1 cellular context compared by ENCODE assay signal in genomic region chr1:161766102-161766981, GRCh38.
TF ChIP-seq lines count a peak whose summit lies in the region.

Gene ATF6 (plus strand): TSS chr1:161766320. CDS start chr1:161766361, 41 bp downstream.

TF ChIP-seq in HEK293, 187 proteins besides CTCF, POLR2A, EP300 and RAD21 (continued from another document and continues in another):
- TF ChIP-seq, protein P1, sequence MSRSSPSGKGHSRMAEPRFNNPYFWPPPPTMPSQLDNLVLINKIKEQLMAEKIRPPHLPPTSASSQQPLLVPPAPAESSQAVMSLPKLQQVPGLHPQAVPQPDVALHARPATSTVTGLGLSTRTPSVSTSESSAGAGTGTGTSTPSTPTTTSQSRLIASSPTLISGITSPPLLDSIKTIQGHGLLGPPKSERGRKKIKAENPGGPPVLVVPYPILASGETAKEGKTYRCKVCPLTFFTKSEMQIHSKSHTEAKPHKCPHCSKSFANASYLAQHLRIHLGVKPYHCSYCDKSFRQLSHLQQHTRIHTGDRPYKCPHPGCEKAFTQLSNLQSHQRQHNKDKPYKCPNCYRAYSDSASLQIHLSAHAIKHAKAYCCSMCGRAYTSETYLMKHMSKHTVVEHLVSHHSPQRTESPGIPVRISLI (tag by site-specific recombination; IDR thresholded peaks at IDR 0.05) = no peak
- TF ChIP-seq ZNF792 (tag by site-specific recombination; IDR thresholded peaks at IDR 0.05) = no peak
- TF ChIP-seq, protein P2, sequence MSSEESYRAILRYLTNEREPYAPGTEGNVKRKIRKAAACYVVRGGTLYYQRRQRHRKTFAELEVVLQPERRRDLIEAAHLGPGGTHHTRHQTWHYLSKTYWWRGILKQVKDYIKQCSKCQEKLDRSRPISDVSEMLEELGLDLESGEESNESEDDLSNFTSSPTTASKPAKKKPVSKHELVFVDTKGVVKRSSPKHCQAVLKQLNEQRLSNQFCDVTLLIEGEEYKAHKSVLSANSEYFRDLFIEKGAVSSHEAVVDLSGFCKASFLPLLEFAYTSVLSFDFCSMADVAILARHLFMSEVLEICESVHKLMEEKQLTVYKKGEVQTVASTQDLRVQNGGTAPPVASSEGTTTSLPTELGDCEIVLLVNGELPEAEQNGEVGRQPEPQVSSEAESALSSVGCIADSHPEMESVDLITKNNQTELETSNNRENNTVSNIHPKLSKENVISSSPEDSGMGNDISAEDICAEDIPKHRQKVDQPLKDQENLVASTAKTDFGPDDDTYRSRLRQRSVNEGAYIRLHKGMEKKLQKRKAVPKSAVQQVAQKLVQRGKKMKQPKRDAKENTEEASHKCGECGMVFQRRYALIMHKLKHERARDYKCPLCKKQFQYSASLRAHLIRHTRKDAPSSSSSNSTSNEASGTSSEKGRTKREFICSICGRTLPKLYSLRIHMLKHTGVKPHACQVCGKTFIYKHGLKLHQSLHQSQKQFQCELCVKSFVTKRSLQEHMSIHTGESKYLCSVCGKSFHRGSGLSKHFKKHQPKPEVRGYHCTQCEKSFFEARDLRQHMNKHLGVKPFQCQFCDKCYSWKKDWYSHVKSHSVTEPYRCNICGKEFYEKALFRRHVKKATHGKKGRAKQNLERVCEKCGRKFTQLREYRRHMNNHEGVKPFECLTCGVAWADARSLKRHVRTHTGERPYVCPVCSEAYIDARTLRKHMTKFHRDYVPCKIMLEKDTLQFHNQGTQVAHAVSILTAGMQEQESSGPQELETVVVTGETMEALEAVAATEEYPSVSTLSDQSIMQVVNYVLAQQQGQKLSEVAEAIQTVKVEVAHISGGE (tag by site-specific recombination; conservative IDR thresholded peaks at IDR 0.05; ENCODE audit: low read depth) = peak; percentile 98
- TF ChIP-seq IKZF3 (tag by site-specific recombination; IDR thresholded peaks at IDR 0.05) = peak; percentile 96
- TF ChIP-seq ZNF23 (tag by site-specific recombination; IDR thresholded peaks at IDR 0.05; ENCODE audit: borderline replicate concordance) = no peak
- no peak for TF ChIP-seq ZNF19 (tag by site-specific recombination; IDR thresholded peaks at IDR 0.05; ENCODE audit: low read depth)
- no peak for TF ChIP-seq ZNF140 (tag by site-specific recombination; IDR thresholded peaks at IDR 0.05)
- peak; percentile 50; the same call in 1 of the 2 replicates for TF ChIP-seq SP3 (tag by site-specific recombination; IDR thresholded peaks at IDR 0.05)
- TF ChIP-seq, protein P3, sequence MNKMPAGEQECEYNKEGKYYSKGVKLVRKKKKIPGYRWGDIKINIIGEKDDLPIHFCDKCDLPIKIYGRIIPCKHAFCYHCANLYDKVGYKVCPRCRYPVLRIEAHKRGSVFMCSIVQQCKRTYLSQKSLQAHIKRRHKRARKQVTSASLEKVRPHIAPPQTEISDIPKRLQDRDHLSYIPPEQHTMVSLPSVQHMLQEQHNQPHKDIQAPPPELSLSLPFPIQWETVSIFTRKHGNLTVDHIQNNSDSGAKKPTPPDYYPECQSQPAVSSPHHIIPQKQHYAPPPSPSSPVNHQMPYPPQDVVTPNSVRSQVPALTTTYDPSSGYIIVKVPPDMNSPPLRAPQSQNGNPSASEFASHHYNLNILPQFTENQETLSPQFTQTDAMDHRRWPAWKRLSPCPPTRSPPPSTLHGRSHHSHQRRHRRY (tag by site-specific recombination; IDR thresholded peaks at IDR 0.05) = no peak
- TF ChIP-seq MZF1 (tag by site-specific recombination; IDR thresholded peaks at IDR 0.05; ENCODE audit: borderline replicate concordance) = 0 out of 2 replicates have a peak, but pooled peaks have one; percentile 8
- no peak for TF ChIP-seq ZNF133 (tag by site-specific recombination; IDR thresholded peaks at IDR 0.05)
- no peak for TF ChIP-seq ZNF112 (tag by site-specific recombination; IDR thresholded peaks at IDR 0.05)
- peak; percentile 47; the same call in 1 of the 2 replicates for TF ChIP-seq ZBTB10 (tag by site-specific recombination; IDR thresholded peaks at IDR 0.05)
- no peak for TF ChIP-seq OSR2 (tag by site-specific recombination; IDR thresholded peaks at IDR 0.05)
- TF ChIP-seq ZEB2 (tag by site-specific recombination; IDR thresholded peaks at IDR 0.05) = peak; percentile 52
- no peak for TF ChIP-seq ZNF701 (tag by site-specific recombination; IDR thresholded peaks at IDR 0.05)
- TF ChIP-seq ZNF623 (tag by site-specific recombination; IDR thresholded peaks at IDR 0.05) = no peak
- TF ChIP-seq ZNF292 (tag by site-specific recombination; IDR thresholded peaks at IDR 0.05; ENCODE audit: borderline replicate concordance, low read depth) = no peak
- no peak for TF ChIP-seq TCF7L2 (IDR thresholded peaks at IDR 0.05; ENCODE audit: borderline replicate concordance, low read depth, low read length)
- peak; percentile 32; the same call in 1 of the 2 replicates for TF ChIP-seq ZNF580 (tag by site-specific recombination; IDR thresholded peaks at IDR 0.05)
- no peak for TF ChIP-seq ZNF548 (tag by site-specific recombination; IDR thresholded peaks at IDR 0.05)
- peak; percentile 86 for TF ChIP-seq ZNF335 (tag by site-specific recombination; conservative IDR thresholded peaks at IDR 0.05)
- peak; percentile 76 for TF ChIP-seq ZNF639 (tag by site-specific recombination; IDR thresholded peaks at IDR 0.05)
- TF ChIP-seq ZNF175 (tag by site-specific recombination; IDR thresholded peaks at IDR 0.05) = no peak
- TF ChIP-seq ZBTB49 (tag by site-specific recombination; IDR thresholded peaks at IDR 0.05; ENCODE audit: low read depth) = no peak
- TF ChIP-seq YY2 (tag by site-specific recombination; IDR thresholded peaks at IDR 0.05) = no peak
- no peak for TF ChIP-seq ZNF239 (tag by site-specific recombination; IDR thresholded peaks at IDR 0.05)
- no peak for TF ChIP-seq BCL11B (tag by site-specific recombination; IDR thresholded peaks at IDR 0.05; ENCODE audit: low read depth)
- no peak for TF ChIP-seq ZNF621 (tag by site-specific recombination; IDR thresholded peaks at IDR 0.05)
- TF ChIP-seq ZNF529 (tag by site-specific recombination; IDR thresholded peaks at IDR 0.05; ENCODE audit: insufficient replicate concordance) = no peak
- no peak for TF ChIP-seq ZNF843 (tag by site-specific recombination; IDR thresholded peaks at IDR 0.05)
- TF ChIP-seq, protein P4, sequence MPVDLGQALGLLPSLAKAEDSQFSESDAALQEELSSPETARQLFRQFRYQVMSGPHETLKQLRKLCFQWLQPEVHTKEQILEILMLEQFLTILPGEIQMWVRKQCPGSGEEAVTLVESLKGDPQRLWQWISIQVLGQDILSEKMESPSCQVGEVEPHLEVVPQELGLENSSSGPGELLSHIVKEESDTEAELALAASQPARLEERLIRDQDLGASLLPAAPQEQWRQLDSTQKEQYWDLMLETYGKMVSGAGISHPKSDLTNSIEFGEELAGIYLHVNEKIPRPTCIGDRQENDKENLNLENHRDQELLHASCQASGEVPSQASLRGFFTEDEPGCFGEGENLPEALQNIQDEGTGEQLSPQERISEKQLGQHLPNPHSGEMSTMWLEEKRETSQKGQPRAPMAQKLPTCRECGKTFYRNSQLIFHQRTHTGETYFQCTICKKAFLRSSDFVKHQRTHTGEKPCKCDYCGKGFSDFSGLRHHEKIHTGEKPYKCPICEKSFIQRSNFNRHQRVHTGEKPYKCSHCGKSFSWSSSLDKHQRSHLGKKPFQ (tag by site-specific recombination; IDR thresholded peaks at IDR 0.05) = 0 out of 2 replicates have a peak, but pooled peaks have one; percentile 25
- TF ChIP-seq ZNF426 (tag by site-specific recombination; IDR thresholded peaks at IDR 0.05) = no peak
- TF ChIP-seq ZNF274 (IDR thresholded peaks at IDR 0.05; ENCODE audit: low read length) = no peak
- TF ChIP-seq ZNF274 (tag by site-specific recombination; IDR thresholded peaks at IDR 0.05; ENCODE audit: borderline replicate concordance) = no peak
- no peak for TF ChIP-seq ZNF146 (tag by site-specific recombination; IDR thresholded peaks at IDR 0.05)
- TF ChIP-seq ZBTB8A (tag by site-specific recombination; IDR thresholded peaks at IDR 0.05) = peak; percentile 49; the same call in 1 of the 2 replicates
- TF ChIP-seq, protein P5, sequence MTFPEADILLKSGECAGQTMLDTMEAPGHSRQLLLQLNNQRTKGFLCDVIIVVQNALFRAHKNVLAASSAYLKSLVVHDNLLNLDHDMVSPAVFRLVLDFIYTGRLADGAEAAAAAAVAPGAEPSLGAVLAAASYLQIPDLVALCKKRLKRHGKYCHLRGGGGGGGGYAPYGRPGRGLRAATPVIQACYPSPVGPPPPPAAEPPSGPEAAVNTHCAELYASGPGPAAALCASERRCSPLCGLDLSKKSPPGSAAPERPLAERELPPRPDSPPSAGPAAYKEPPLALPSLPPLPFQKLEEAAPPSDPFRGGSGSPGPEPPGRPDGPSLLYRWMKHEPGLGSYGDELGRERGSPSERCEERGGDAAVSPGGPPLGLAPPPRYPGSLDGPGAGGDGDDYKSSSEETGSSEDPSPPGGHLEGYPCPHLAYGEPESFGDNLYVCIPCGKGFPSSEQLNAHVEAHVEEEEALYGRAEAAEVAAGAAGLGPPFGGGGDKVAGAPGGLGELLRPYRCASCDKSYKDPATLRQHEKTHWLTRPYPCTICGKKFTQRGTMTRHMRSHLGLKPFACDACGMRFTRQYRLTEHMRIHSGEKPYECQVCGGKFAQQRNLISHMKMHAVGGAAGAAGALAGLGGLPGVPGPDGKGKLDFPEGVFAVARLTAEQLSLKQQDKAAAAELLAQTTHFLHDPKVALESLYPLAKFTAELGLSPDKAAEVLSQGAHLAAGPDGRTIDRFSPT (tag by site-specific recombination; IDR thresholded peaks at IDR 0.05) = no peak
- TF ChIP-seq, protein P6, sequence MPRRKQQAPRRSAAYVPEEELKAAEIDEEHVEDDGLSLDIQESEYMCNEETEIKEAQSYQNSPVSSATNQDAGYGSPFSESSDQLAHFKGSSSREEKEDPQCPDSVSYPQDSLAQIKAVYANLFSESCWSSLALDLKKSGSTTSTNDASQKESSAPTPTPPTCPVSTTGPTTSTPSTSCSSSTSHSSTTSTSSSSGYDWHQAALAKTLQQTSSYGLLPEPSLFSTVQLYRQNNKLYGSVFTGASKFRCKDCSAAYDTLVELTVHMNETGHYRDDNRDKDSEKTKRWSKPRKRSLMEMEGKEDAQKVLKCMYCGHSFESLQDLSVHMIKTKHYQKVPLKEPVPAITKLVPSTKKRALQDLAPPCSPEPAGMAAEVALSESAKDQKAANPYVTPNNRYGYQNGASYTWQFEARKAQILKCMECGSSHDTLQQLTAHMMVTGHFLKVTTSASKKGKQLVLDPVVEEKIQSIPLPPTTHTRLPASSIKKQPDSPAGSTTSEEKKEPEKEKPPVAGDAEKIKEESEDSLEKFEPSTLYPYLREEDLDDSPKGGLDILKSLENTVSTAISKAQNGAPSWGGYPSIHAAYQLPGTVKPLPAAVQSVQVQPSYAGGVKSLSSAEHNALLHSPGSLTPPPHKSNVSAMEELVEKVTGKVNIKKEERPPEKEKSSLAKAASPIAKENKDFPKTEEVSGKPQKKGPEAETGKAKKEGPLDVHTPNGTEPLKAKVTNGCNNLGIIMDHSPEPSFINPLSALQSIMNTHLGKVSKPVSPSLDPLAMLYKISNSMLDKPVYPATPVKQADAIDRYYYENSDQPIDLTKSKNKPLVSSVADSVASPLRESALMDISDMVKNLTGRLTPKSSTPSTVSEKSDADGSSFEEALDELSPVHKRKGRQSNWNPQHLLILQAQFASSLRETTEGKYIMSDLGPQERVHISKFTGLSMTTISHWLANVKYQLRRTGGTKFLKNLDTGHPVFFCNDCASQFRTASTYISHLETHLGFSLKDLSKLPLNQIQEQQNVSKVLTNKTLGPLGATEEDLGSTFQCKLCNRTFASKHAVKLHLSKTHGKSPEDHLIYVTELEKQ (tag by site-specific recombination; IDR thresholded peaks at IDR 0.05; ENCODE audit: borderline replicate concordance) = no peak
- peak; percentile 97 for TF ChIP-seq ZBTB21 (tag by site-specific recombination; IDR thresholded peaks at IDR 0.05)
- no peak for TF ChIP-seq ZNF747 (tag by site-specific recombination; IDR thresholded peaks at IDR 0.05)
- no peak for TF ChIP-seq ZNF707 (tag by site-specific recombination; IDR thresholded peaks at IDR 0.05)
- no peak for TF ChIP-seq ZNF37A (tag by site-specific recombination; IDR thresholded peaks at IDR 0.05)
